2 cellular contexts compared by ENCODE assay signal in the genomic region with DNA sequence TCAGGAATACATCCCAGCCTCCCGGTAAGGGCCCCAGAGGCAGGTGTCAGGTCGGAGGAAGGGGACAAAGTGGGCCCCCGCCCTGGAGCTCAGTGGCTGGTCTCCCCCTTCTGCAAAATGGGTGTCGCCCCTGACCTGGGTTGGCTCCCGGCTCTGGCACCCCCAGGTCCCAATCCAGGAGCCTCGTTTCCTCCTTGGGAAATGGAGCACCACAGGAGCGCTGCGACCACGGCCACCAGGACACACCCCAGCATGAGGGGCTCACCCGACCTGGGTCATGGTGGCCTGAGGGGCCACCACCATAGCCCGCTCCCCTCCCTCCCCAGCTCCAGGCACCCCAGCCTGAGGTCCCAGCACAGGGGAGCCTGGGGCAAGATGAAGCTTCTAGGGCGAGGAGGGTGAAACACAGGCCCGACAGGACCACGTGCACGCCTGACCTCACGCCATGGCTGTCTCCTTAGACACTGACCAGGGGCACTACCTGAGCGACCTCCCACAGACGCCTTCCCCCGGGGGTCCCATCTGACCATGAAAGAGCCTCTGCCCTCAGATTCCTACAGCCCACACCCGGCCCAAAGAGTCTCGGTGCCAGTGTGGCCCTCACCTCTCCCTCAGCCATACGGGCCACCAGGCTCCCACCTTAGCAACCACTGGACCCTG.
TF ChIP-seq lines count a peak whose summit lies in the region.

No MANE protein-coding gene starts in this region.

TF ChIP-seq in A549, 52 proteins besides CTCF, POLR2A, EP300 and RAD21:
- TF ChIP-seq NFE2L2 (conservative IDR thresholded peaks at IDR 0.05; ENCODE audit: low read length), result no peak
- TF ChIP-seq RARB (CRISPR knock-in tag; IDR thresholded peaks at IDR 0.05), result no peak
- TF ChIP-seq ZFP36 (IDR thresholded peaks at IDR 0.05; ENCODE audit: borderline replicate concordance, partially characterized antibody), result no peak
- TF ChIP-seq SMC3 (IDR thresholded peaks at IDR 0.05), result no peak
- TF ChIP-seq, protein P1, sequence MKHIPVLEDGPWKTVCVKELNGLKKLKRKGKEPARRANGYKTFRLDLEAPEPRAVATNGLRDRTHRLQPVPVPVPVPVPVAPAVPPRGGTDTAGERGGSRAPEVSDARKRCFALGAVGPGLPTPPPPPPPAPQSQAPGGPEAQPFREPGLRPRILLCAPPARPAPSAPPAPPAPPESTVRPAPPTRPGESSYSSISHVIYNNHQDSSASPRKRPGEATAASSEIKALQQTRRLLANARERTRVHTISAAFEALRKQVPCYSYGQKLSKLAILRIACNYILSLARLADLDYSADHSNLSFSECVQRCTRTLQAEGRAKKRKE (CRISPR knock-in tag; IDR thresholded peaks at IDR 0.05; ENCODE audit: low read depth), result no peak
- TF ChIP-seq CEBPB (IDR thresholded peaks at IDR 0.05), result no peak
- TF ChIP-seq JUN (IDR thresholded peaks at IDR 0.05), result no peak
- TF ChIP-seq KDM1A (IDR thresholded peaks at IDR 0.05; ENCODE audit: low read depth), result no peak
- TF ChIP-seq NPAS2 (CRISPR knock-in tag; IDR thresholded peaks at IDR 0.05; ENCODE audit: borderline replicate concordance), result no peak
- TF ChIP-seq NR3C1 (IDR thresholded peaks at IDR 0.05), result no peak
- TF ChIP-seq POLR2AphosphoS2 (conservative IDR thresholded peaks at IDR 0.05; ENCODE audit: low read length), result no peak
- TF ChIP-seq, protein P2, sequence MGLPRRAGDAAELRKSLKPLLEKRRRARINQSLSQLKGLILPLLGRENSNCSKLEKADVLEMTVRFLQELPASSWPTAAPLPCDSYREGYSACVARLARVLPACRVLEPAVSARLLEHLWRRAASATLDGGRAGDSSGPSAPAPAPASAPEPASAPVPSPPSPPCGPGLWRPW (IDR thresholded peaks at IDR 0.05), result no peak
- no peak for TF ChIP-seq EHMT2 (IDR thresholded peaks at IDR 0.05; ENCODE audit: low read depth)
- TF ChIP-seq FOSB (CRISPR knock-in tag; IDR thresholded peaks at IDR 0.05), result no peak
- no peak for TF ChIP-seq CHD2 (IDR thresholded peaks at IDR 0.05; ENCODE audit: low read length, partially characterized antibody)
- TF ChIP-seq, protein P3, sequence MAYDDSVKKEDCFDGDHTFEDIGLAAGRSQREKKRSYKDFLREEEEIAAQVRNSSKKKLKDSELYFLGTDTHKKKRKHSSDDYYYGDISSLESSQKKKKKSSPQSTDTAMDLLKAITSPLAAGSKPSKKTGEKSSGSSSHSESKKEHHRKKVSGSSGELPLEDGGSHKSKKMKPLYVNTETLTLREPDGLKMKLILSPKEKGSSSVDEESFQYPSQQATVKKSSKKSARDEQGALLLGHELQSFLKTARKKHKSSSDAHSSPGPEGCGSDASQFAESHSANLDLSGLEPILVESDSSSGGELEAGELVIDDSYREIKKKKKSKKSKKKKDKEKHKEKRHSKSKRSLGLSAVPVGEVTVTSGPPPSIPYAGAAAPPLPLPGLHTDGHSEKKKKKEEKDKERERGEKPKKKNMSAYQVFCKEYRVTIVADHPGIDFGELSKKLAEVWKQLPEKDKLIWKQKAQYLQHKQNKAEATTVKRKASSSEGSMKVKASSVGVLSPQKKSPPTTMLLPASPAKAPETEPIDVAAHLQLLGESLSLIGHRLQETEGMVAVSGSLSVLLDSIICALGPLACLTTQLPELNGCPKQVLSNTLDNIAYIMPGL (CRISPR knock-in tag; IDR thresholded peaks at IDR 0.05; ENCODE audit: borderline replicate concordance), result no peak
- no peak for TF ChIP-seq TP53 (CRISPR knock-in tag; IDR thresholded peaks at IDR 0.05)
- no peak for TF ChIP-seq HOXA7 (CRISPR knock-in tag; IDR thresholded peaks at IDR 0.05)

TF ChIP-seq in GM12891, 5 proteins besides CTCF, POLR2A, EP300 and RAD21:
- TF ChIP-seq PAX5 (IDR thresholded peaks at IDR 0.05; ENCODE audit: insufficient read depth, low read length, severe bottlenecking), result no peak
- no peak for TF ChIP-seq SPI1 (IDR thresholded peaks at IDR 0.05; ENCODE audit: low read depth, low read length)
- TF ChIP-seq POU2F2 (IDR thresholded peaks at IDR 0.05; ENCODE audit: low read depth, low read length), result no peak
- TF ChIP-seq POLR2AphosphoS5 (IDR thresholded peaks at IDR 0.05; ENCODE audit: low read depth, low read length), result no peak
- TF ChIP-seq TAF1 (IDR thresholded peaks at IDR 0.05; ENCODE audit: low read depth, low read length), result no peak
